Comparison of ENCODE assay signal across 24 cellular contexts in the genomic region with DNA sequence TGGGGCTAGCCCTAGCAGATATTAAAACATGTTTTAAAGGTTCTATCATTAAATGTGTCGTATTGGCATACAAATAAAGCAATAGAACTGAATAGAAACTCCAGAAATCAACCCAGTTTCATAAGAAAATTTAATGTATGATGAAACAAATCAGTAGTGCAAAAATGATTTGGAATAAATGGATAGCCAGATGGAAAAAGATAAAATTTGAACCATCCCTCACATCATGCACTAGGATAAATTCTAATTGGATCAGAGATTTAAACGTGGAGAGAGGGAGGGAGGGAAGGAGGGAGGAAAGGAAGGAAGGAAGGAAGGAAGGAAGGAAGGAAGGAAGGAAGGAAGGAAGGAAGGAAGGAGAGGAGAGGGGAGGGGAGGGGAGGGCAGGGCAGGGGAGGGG.
"Had no signal": no experiment of that assay in that cellular context is flagged by ENCODE, and none has a peak within 500 bp of the region (broad histone marks: within the 10 kb centered on the region; RNA-seq: fewer than 3 reads in every experiment).

No MANE protein-coding gene starts in this region.

- H3K4me3 ChIP-seq: colonic mucosa, coronary artery, dorsolateral prefrontal cortex, esophagus muscularis mucosa, esophagus squamous epithelium, gastrocnemius medialis, gastroesophageal sphincter, heart right ventricle, hepatocyte had no signal

- ATAC-seq: effector memory CD8-positive, alpha-beta T cell; esophagus mucosa; foreskin keratinocyte; gastrocnemius medialis; gastroesophageal sphincter; heart right ventricle had no signal

- DNase-seq: colonic mucosa; cortex of kidney; dermis blood vessel endothelial cell; dorsolateral prefrontal cortex; effector CD4-positive, alpha-beta T cell; effector CD8-positive, alpha-beta T cell; effector memory CD4-positive, alpha-beta T cell; effector memory CD8-positive, alpha-beta T cell; endodermal cell; erythroblast; esophagus squamous epithelium; foreskin fibroblast; foreskin keratinocyte; foreskin melanocyte; gastrocnemius medialis; glutamatergic neuron; head of caudate nucleus; heart right ventricle had no signal

- H3K4me1 ChIP-seq: colonic mucosa, esophagus muscularis mucosa, esophagus squamous epithelium, foreskin keratinocyte, gastroesophageal sphincter, heart right ventricle had no signal

- H3K9me3 ChIP-seq: colonic mucosa, esophagus muscularis mucosa, esophagus squamous epithelium, gastrocnemius medialis, gastroesophageal sphincter, heart right ventricle had no signal

- H3K36me3 ChIP-seq: colonic mucosa, esophagus muscularis mucosa, esophagus squamous epithelium, gastrocnemius medialis, gastroesophageal sphincter, heart right ventricle had no signal

- H3K27me3 ChIP-seq: colonic mucosa, dorsolateral prefrontal cortex, esophagus muscularis mucosa, esophagus squamous epithelium, gastrocnemius medialis, gastroesophageal sphincter, hepatocyte had no signal

- H3K27ac ChIP-seq: colonic mucosa, coronary artery, dorsolateral prefrontal cortex, epithelial cell of prostate, esophagus muscularis mucosa, esophagus squamous epithelium, foreskin keratinocyte, gastrocnemius medialis, gastroesophageal sphincter, heart right ventricle, hepatocyte had no signal
